ENCODE assay signal across 36 cellular contexts in genomic region chr4:5455003-5455585, GRCh38.
"Had no signal": no experiment of that assay in that cellular context is flagged by ENCODE, and none has a peak within 500 bp of the region (broad histone marks: within the 10 kb centered on the region; RNA-seq: fewer than 3 reads in every experiment).

No MANE protein-coding gene starts in this region.

- ATAC-seq: activated CD8-positive, alpha-beta T cell treated with anti-CD3 and anti-CD28 coated beads for 36 hours; activated naive CD4-positive, alpha-beta T cell treated with anti-CD3 and anti-CD28 coated beads, Interleukin-2, amount 50 U/mL, for 72 hours; activated T-cell treated with anti-CD3 and anti-CD28 coated beads, Interleukin-2, amount 50 U/mL, for 4 hours; activated T-cell treated with anti-CD3 and anti-CD28 coated beads, Interleukin-2, amount 50 U/mL, for 72 hours; activated T-helper 17 cell treated with anti-CD3 and anti-CD28 coated beads, Interleukin-2, amount 50 U/mL, for 72 hours; body of pancreas had no signal

- H3K9me3 ChIP-seq: adrenal gland, body of pancreas, breast epithelium had no signal

- H3K27me3 Mint-ChIP-seq: activated B cell treated with CpG ODN at 0.5 μM for 24 hours; activated CD4-positive, alpha-beta memory T cell treated with anti-CD3 and anti-CD28 coated beads for 36 hours; activated CD4-positive, alpha-beta T cell treated with anti-CD3 and anti-CD28 coated beads, Interleukin-2, amount 10 ng/mL, durations not matched to agents 24 days and 14 days; activated CD8-positive, alpha-beta T cell treated with anti-CD3 and anti-CD28 coated beads for 36 hours; activated naive CD8-positive, alpha-beta T cell treated with anti-CD3 and anti-CD28 coated beads for 36 hours had no signal

- H3K27me3 ChIP-seq: adrenal gland, body of pancreas, brain microvascular endothelial cell, breast epithelium had no signal

- H3K36me3 ChIP-seq: adrenal gland, brain microvascular endothelial cell, breast epithelium had no signal

- H3K4me1 ChIP-seq: adrenal gland, body of pancreas, breast epithelium had no signal

- H3K4me3 Mint-ChIP-seq: activated B cell treated with CpG ODN at 0.5 μM for 24 hours; activated CD4-positive, alpha-beta memory T cell treated with anti-CD3 and anti-CD28 coated beads for 36 hours; activated CD4-positive, alpha-beta T cell treated with anti-CD3 and anti-CD28 coated beads, Interleukin-2, amount 10 ng/mL, durations not matched to agents 24 days and 14 days; activated CD8-positive, alpha-beta T cell treated with anti-CD3 and anti-CD28 coated beads for 36 hours; activated naive CD4-positive, alpha-beta T cell treated with anti-CD3 and anti-CD28 coated beads for 36 hours; activated naive CD8-positive, alpha-beta T cell treated with anti-CD3 and anti-CD28 coated beads for 36 hours; activated T-cell treated with anti-CD3 and anti-CD28 coated beads, Interleukin-2, amount 50 U/mL, for 4 hours; activated T-cell treated with anti-CD3 and anti-CD28 coated beads, Interleukin-2, amount 50 U/mL, for 72 hours; activated T-helper 1 cell treated with anti-CD3 and anti-CD28 coated beads, Interleukin-12 subunit alpha, Interleukin-12 subunit beta, Interleukin-2, Interleukin-4 antibody, amounts not matched to agents 30 ng/mL and 10 ng/mL and 1 ng/mL, durations not matched to agents 14 hours and 24 hours and 36 hours; activated T-helper 17 cell treated with anti-CD3 and anti-CD28 coated beads, Interleukin-2, amount 50 U/mL, for 72 hours; central memory CD8-positive, alpha-beta T cell; T-helper 1 cell treated with Interleukin-12 subunit alpha and Interleukin-12 subunit beta and Interleukin-4 antibody, amounts not matched to agents 30 μg/mL and 1 μg/mL, for 36 hours; T-helper 2 cell treated with Interferon-gamma antibody and Interleukin-4, amounts not matched to agents 5 μg/mL and 100 μg/mL, for 36 hours had no signal

- H3K4me3 ChIP-seq: adrenal gland, body of pancreas, breast epithelium had no signal

- H3K27ac ChIP-seq: adrenal gland, body of pancreas, brain microvascular endothelial cell, breast epithelium, VCaP had no signal

- H3K36me3 Mint-ChIP-seq: activated CD4-positive, alpha-beta memory T cell treated with anti-CD3 and anti-CD28 coated beads for 36 hours; activated naive CD4-positive, alpha-beta T cell treated with anti-CD3 and anti-CD28 coated beads, Interleukin-2, amount 50 U/mL, for 72 hours; activated naive CD8-positive, alpha-beta T cell treated with anti-CD3 and anti-CD28 coated beads for 36 hours had no signal

- H3K27ac Mint-ChIP-seq: activated B cell treated with CpG ODN at 0.5 μM for 24 hours; activated CD4-positive, alpha-beta memory T cell treated with anti-CD3 and anti-CD28 coated beads for 36 hours; activated CD4-positive, alpha-beta T cell treated with anti-CD3 and anti-CD28 coated beads, Interleukin-2, amount 10 ng/mL, durations not matched to agents 24 days and 14 days; activated CD8-positive, alpha-beta T cell treated with anti-CD3 and anti-CD28 coated beads for 36 hours; activated naive CD4-positive, alpha-beta T cell treated with anti-CD3 and anti-CD28 coated beads for 36 hours; activated naive CD4-positive, alpha-beta T cell treated with anti-CD3 and anti-CD28 coated beads, Interleukin-2, amount 50 U/mL, for 72 hours; activated naive CD8-positive, alpha-beta T cell treated with anti-CD3 and anti-CD28 coated beads for 36 hours; activated T-cell treated with anti-CD3 and anti-CD28 coated beads, Interleukin-2, amount 50 U/mL, for 72 hours; activated T-helper 1 cell treated with anti-CD3 and anti-CD28 coated beads, Interleukin-12 subunit alpha, Interleukin-12 subunit beta, Interleukin-2, Interleukin-4 antibody, amounts not matched to agents 30 ng/mL and 10 ng/mL and 1 ng/mL, durations not matched to agents 14 hours and 24 hours and 36 hours; activated T-helper 17 cell treated with anti-CD3 and anti-CD28 coated beads, Interleukin-2, amount 50 U/mL, for 72 hours; T-helper 1 cell treated with Interleukin-12 subunit alpha and Interleukin-12 subunit beta and Interleukin-4 antibody, amounts not matched to agents 30 μg/mL and 1 μg/mL, for 36 hours; T-helper 2 cell treated with Interferon-gamma antibody and Interleukin-4, amounts not matched to agents 5 μg/mL and 100 μg/mL, for 36 hours had no signal

- H3K9me3 Mint-ChIP-seq: activated B cell treated with CpG ODN at 0.5 μM for 24 hours; activated CD4-positive, alpha-beta memory T cell treated with anti-CD3 and anti-CD28 coated beads for 36 hours; activated CD4-positive, alpha-beta T cell treated with anti-CD3 and anti-CD28 coated beads, Interleukin-2, amount 10 ng/mL, durations not matched to agents 24 days and 14 days; activated CD8-positive, alpha-beta T cell treated with anti-CD3 and anti-CD28 coated beads for 36 hours; activated naive CD4-positive, alpha-beta T cell treated with anti-CD3 and anti-CD28 coated beads for 36 hours; activated naive CD4-positive, alpha-beta T cell treated with anti-CD3 and anti-CD28 coated beads, Interleukin-2, amount 50 U/mL, for 72 hours; activated naive CD8-positive, alpha-beta T cell treated with anti-CD3 and anti-CD28 coated beads for 36 hours; activated T-cell treated with anti-CD3 and anti-CD28 coated beads, Interleukin-2, amount 50 U/mL, for 4 hours; activated T-cell treated with anti-CD3 and anti-CD28 coated beads, Interleukin-2, amount 50 U/mL, for 72 hours; activated T-helper 17 cell treated with anti-CD3 and anti-CD28 coated beads, Interleukin-2, amount 50 U/mL, for 72 hours; central memory CD8-positive, alpha-beta T cell; T-helper 1 cell treated with Interleukin-12 subunit alpha and Interleukin-12 subunit beta and Interleukin-4 antibody, amounts not matched to agents 30 μg/mL and 1 μg/mL, for 36 hours; T-helper 2 cell treated with Interferon-gamma antibody and Interleukin-4, amounts not matched to agents 5 μg/mL and 100 μg/mL, for 36 hours had no signal

- DNase-seq: activated B cell treated with CpG ODN at 0.5 μM for 24 hours; activated CD4-positive, alpha-beta memory T cell treated with anti-CD3 and anti-CD28 coated beads for 36 hours; activated CD4-positive, alpha-beta T cell treated with anti-CD3 and anti-CD28 coated beads for 4 hours; activated CD4-positive, alpha-beta T cell treated with anti-CD3 and anti-CD28 coated beads, Interleukin-2, amount 10 ng/mL, durations not matched to agents 24 days and 14 days; activated CD4-positive, alpha-beta T cell treated with anti-CD3 and anti-CD28 coated beads, Interleukin-2, amount 50 U/mL, for 1 hour; activated CD4-positive, alpha-beta T cell treated with anti-CD3 and anti-CD28 coated beads, Interleukin-2, amount 50 U/mL, for 4 hours; activated CD4-positive, CD25-positive, alpha-beta regulatory T cell treated with anti-CD3 and anti-CD28 coated beads, Interleukin-2, amount 50 U/mL, for 72 hours; activated CD8-positive, alpha-beta memory T cell treated with anti-CD3 and anti-CD28 coated beads, Interleukin-2, amount 50 U/mL, for 4 hours; activated CD8-positive, alpha-beta T cell treated with anti-CD3 and anti-CD28 coated beads for 36 hours; activated effector memory CD4-positive, alpha-beta T cell treated with anti-CD3 and anti-CD28 coated beads, Interleukin-2, amount 50 U/mL, for 16 hours; activated gamma-delta T cell treated with Interleukin-2 at 50 U/mL for 16 hours; activated naive CD4-positive, alpha-beta T cell; activated naive CD4-positive, alpha-beta T cell treated with anti-CD3 and anti-CD28 coated beads for 36 hours; activated naive CD4-positive, alpha-beta T cell treated with anti-CD3 and anti-CD28 coated beads, Interleukin-2, amount 50 U/mL, for 16 hours; activated naive CD8-positive, alpha-beta T cell treated with anti-CD3 and anti-CD28 coated beads for 36 hours; activated T-cell treated with anti-CD3 and anti-CD28 coated beads for 4 hours; activated T-cell treated with anti-CD3 and anti-CD28 coated beads, Interleukin-2, amount 50 U/mL, for 1 hour; activated T-cell treated with anti-CD3 and anti-CD28 coated beads, Interleukin-2, amount 50 U/mL, for 4 hours; activated T-cell treated with anti-CD3 and anti-CD28 coated beads, Interleukin-2, amount 50 U/mL, for 72 hours; adrenal gland; amniotic stem cell; aorta; body of pancreas; brain microvascular endothelial cell; caudate nucleus; T-helper 1 cell; T-helper 2 cell; T-helper 9 cell had no signal

- H3K4me1 Mint-ChIP-seq: activated B cell treated with CpG ODN at 0.5 μM for 24 hours; activated CD4-positive, alpha-beta T cell treated with anti-CD3 and anti-CD28 coated beads, Interleukin-2, amount 10 ng/mL, durations not matched to agents 24 days and 14 days; activated naive CD8-positive, alpha-beta T cell treated with anti-CD3 and anti-CD28 coated beads for 36 hours; activated T-helper 17 cell treated with anti-CD3 and anti-CD28 coated beads, Interleukin-2, amount 50 U/mL, for 72 hours; central memory CD8-positive, alpha-beta T cell had no signal
